In genomic region chr2:160494243-160494642, GRCh38 we compare ENCODE assay signal across 8 cellular contexts. TPM values are rescaled to one million over a fixed set of nuclear protein-coding genes. Genes with fewer than 3 reads are reported as not detected.
DNase-seq lines count a peak whose midpoint lies in the region; ATAC-seq and TF ChIP-seq lines count a peak whose summit lies in the region.

No MANE protein-coding gene starts in this region.

- peak overlapping the region; percentile 96 for H2AFZ ChIP-seq in KMS-11 (ENCODE audit: low read depth)

- H3K27ac Mint-ChIP-seq in activated naive CD4-positive, alpha-beta T cell treated with anti-CD3 and anti-CD28 coated beads, Interleukin-2, amount 50 U/mL, for 72 hours, result peak overlapping the region in 1 of 2 donors; percentile 93

- no peaks in the 10 kb centered on the region for H3K36me3 ChIP-seq in KMS-11 (ENCODE audit: insufficient read depth)
- no peaks in the 10 kb centered on the region for H3K36me3 ChIP-seq in mucosa of stomach (ENCODE audit: control insufficient read depth, insufficient read depth, low read length)

- H3K9me3 Mint-ChIP-seq in activated naive CD4-positive, alpha-beta T cell treated with anti-CD3 and anti-CD28 coated beads, Interleukin-2, amount 50 U/mL, for 72 hours, result no peaks in the 10 kb centered on the region

- H3K9me3 ChIP-seq in AG04450 (ENCODE audit: control insufficient read depth, insufficient read depth, low read length) (no peaks in the 10 kb centered on the region), mucosa of stomach (ENCODE audit: control insufficient read depth, low read length) (no peaks in the 10 kb centered on the region)

- peaks cover 9% of the 10 kb centered on the region; the same call in 1 of the 2 replicates for H3K79me2 ChIP-seq in KMS-11 (ENCODE audit: insufficient read depth, low read depth)

- H3K27ac ChIP-seq in AG04450 (ENCODE audit: low read depth, low read length) (no peak overlapping the region), KMS-11 (no peak overlapping the region)

- POLR2A ChIA-PET in AG04450 (lab: Yijun Ruan, JAX), result no interaction called here

- H3K27me3 ChIP-seq in AG04450 (ENCODE audit: control insufficient read depth, insufficient read depth, low read length) (no peaks in the 10 kb centered on the region), KMS-11 (ENCODE audit: insufficient read depth, low read depth) (no peaks in the 10 kb centered on the region; the same call in 1 of the 2 replicates), mucosa of stomach (ENCODE audit: control insufficient read depth, insufficient read depth, low read length) (peaks cover 3% of the 10 kb centered on the region)

- H3K9ac ChIP-seq in KMS-11 (no peak overlapping the region; the same call in 1 of the 2 replicates), mucosa of stomach (ENCODE audit: low read length) (peak overlapping the region; percentile 83)

- H3K4me1 ChIP-seq in KMS-11 (ENCODE audit: low read depth, poor library complexity, severe bottlenecking) (peaks cover 27% of the 10 kb centered on the region), mucosa of stomach (ENCODE audit: control insufficient read depth, insufficient read depth, low read length) (no peaks in the 10 kb centered on the region)

- H3K4me2 ChIP-seq in KMS-11, result peak overlapping the region; percentile 39

- ATAC-seq in HG02623 (IDR thresholded peaks at IDR 0.05; ENCODE audit: unreplicated experiment) (no peak), HG03159 (IDR thresholded peaks at IDR 0.05; ENCODE audit: unreplicated experiment) (no peak), HG03135 (IDR thresholded peaks at IDR 0.05; ENCODE audit: unreplicated experiment) (no peak)
- no peak for ATAC-seq in activated naive CD4-positive, alpha-beta T cell treated with anti-CD3 and anti-CD28 coated beads, Interleukin-2, amount 50 U/mL, for 72 hours

- DNase-seq in AG04450 (ENCODE audit: low read depth, low spot score) (no peak), choroid plexus epithelial cell (ENCODE audit: low read depth) (peak; percentile 26)
- DNase-seq in activated naive CD4-positive, alpha-beta T cell treated with anti-CD3 and anti-CD28 coated beads, Interleukin-2, amount 50 U/mL, for 72 hours (ENCODE audit: low spot score in 2 of 2), result no peak

- H3K36me3 Mint-ChIP-seq in activated naive CD4-positive, alpha-beta T cell treated with anti-CD3 and anti-CD28 coated beads, Interleukin-2, amount 50 U/mL, for 72 hours, result peaks cover 8 to 11% of the 10 kb centered on the region in 2 donors

- CTCF ChIA-PET in AG04450 (lab: Charles Lee), result no interaction called here

- TF ChIP-seq CTCF in AG04450 (IDR thresholded peaks at IDR 0.05; ENCODE audit: low read depth, low read length) (no peak), KMS-11 (conservative IDR thresholded peaks at IDR 0.05; ENCODE audit: low read depth, low read length) (no peak), choroid plexus epithelial cell (conservative IDR thresholded peaks at IDR 0.05; ENCODE audit: low read depth, low read length) (no peak)

- H3K4me3 ChIP-seq in AG04450 (ENCODE audit: low read depth, low read length), result peak overlapping the region; percentile 83
- H3K4me3 ChIP-seq in KMS-11 (IDR thresholded peaks at IDR 0.05; ENCODE audit: insufficient read depth, low read depth, low read length), result no peak overlapping the region
- H3K4me3 ChIP-seq in choroid plexus epithelial cell (ENCODE audit: low read depth, low read length), result peak overlapping the region; percentile 85
- H3K4me3 ChIP-seq in mucosa of stomach (ENCODE audit: low read length), result no peak overlapping the region

- no peaks in the 10 kb centered on the region for H4K20me1 ChIP-seq in KMS-11 (ENCODE audit: insufficient read depth)

RNA-seq across cellular contexts. Expression of gene RBMS1, which starts 0.6 kb away (rescaled TPM):
- 89.4 and 107 TPM in 2 replicates for polyA plus RNA-seq in AG04450 (2011; rRNA removed)
- polyA minus RNA-seq in AG04450 (2011; rRNA and poly(A)+ RNA removed), result 107 and 118 TPM in 2 replicates
- total RNA-seq in activated naive CD4-positive, alpha-beta T cell treated with anti-CD3 and anti-CD28 coated beads, Interleukin-2, amount 50 U/mL, for 72 hours, result 10 to 100 TPM; 33.8 to 52.9 TPM

Comparison
In these comparisons a context has a peak if more than half of its experiments do, and no peak if none do; other contexts are left out.
1. H3K4me3 ChIP-seq: peak in AG04450 (single experiment) and choroid plexus epithelial cell (single experiment); none in KMS-11 (single experiment) and mucosa of stomach (single experiment).